28 cellular contexts compared by ENCODE assay signal in genomic region chr11:92457250-92457649, GRCh38.
DNase-seq lines count a peak whose midpoint lies in the region; ATAC-seq and TF ChIP-seq lines count a peak whose summit lies in the region.
"Had no signal": no experiment of that assay in that cellular context is flagged by ENCODE, and none has a peak within 500 bp of the region (broad histone marks: within the 10 kb centered on the region; RNA-seq: fewer than 3 reads in every experiment).

No MANE protein-coding gene starts in this region.

- ATAC-seq in GM23338: no peak
- 0 out of 3 replicates have a peak, but pooled peaks have one; percentile 50 for ATAC-seq in SK-N-SH treated with all-trans-retinoic acid at 6 μM for 48 hours
- ATAC-seq in GM19023 (IDR thresholded peaks at IDR 0.05; ENCODE audit: unreplicated experiment): no peak
- no peak for ATAC-seq in body of pancreas
- ATAC-seq: heart left ventricle, left cardiac atrium, psoas muscle, T-cell had no signal

- peaks cover 5% of the 10 kb centered on the region for H3K27me3 Mint-ChIP-seq in GM23338 (ENCODE audit: insufficient read depth, low read depth, poor library complexity)
- H3K27me3 Mint-ChIP-seq: activated naive CD8-positive, alpha-beta T cell treated with anti-CD3 and anti-CD28 coated beads, Interleukin-2, amount 10 ng/mL, durations not matched to agents 7 days and 5 days; brain; CD8-positive, alpha-beta memory T cell; stimulated activated naive CD8-positive, alpha-beta T cell treated with anti-CD3 and anti-CD28 coated beads, Interleukin-15, Interleukin-2, amounts not matched to agents 100 ng/mL and 50 ng/mL, for 24 hours; T-cell had no signal

- no peaks in the 10 kb centered on the region for H3K36me3 ChIP-seq in GM23338 (ENCODE audit: insufficient read depth)
- no peaks in the 10 kb centered on the region for H3K36me3 ChIP-seq in fibroblast of lung (ENCODE audit: control insufficient read depth, insufficient read depth, low read length)
- no peaks in the 10 kb centered on the region for H3K36me3 ChIP-seq in body of pancreas (replicated peaks in 1 of 2; ENCODE audit: insufficient read depth in 1 of 2, low read depth in 2 of 2)
- H3K36me3 ChIP-seq: heart left ventricle, thyroid gland had no signal

- H3K9me3 Mint-ChIP-seq in GM23338: no peaks in the 10 kb centered on the region
- H3K9me3 Mint-ChIP-seq: activated naive CD8-positive, alpha-beta T cell treated with anti-CD3 and anti-CD28 coated beads, Interleukin-2, amount 10 ng/mL, durations not matched to agents 7 days and 5 days; brain; endodermal cell; T-cell had no signal

- H3K9me3 ChIP-seq in fibroblast of lung (ENCODE audit: control insufficient read depth, insufficient read depth, low read depth, low read length) (no peaks in the 10 kb centered on the region), body of pancreas (no peaks in the 10 kb centered on the region)
- H3K9me3 ChIP-seq: heart left ventricle, psoas muscle, thyroid gland had no signal

- no peak for DNase-seq in GM23338 (ENCODE audit: low spot score)
- DNase-seq in fibroblast of lung (ENCODE audit: low read depth in 2 of 2): peak; percentile 60 to 65
- DNase-seq in body of pancreas: no peak
- DNase-seq in GM20000 (ENCODE audit: low spot score): no peak
- no peak for DNase-seq in AG08395 (ENCODE audit: low spot score)
- DNase-seq: activated CD4-positive, alpha-beta T cell treated with anti-CD3 and anti-CD28 coated beads, Interleukin-2, amount 50 U/mL, for 48 hours; activated CD4-positive, CD25-positive, alpha-beta regulatory T cell; activated CD8-positive, alpha-beta memory T cell treated with anti-CD3 and anti-CD28 coated beads, Interleukin-2, amount 50 U/mL, for 4 hours; activated naive CD8-positive, alpha-beta T cell treated with anti-CD3 and anti-CD28 coated beads, Interleukin-2, amount 10 ng/mL, durations not matched to agents 7 days and 5 days; CD8-positive, alpha-beta memory T cell; endodermal cell; HCEC 1CT; heart left ventricle; left cardiac atrium; mesenchymal stem cell; NCI-H1417; NCI-H2081 treated with DMSO at 0.1 percent for 48 hours; nucleus accumbens; PC-9; psoas muscle; SHP77 treated with DMSO at 0.1 percent for 48 hours; T-cell; thyroid gland had no signal

- WGBS in body of pancreas, 2 donors: 31 to 68% methylated on average over 1 of the region's 1 CpG

- no peaks in the 10 kb centered on the region for H3K36me3 Mint-ChIP-seq in GM23338 (ENCODE audit: low read depth)
- H3K36me3 Mint-ChIP-seq: activated naive CD8-positive, alpha-beta T cell treated with anti-CD3 and anti-CD28 coated beads, Interleukin-2, amount 10 ng/mL, durations not matched to agents 7 days and 5 days; brain; CD8-positive, alpha-beta memory T cell; T-cell had no signal

- H2AFZ ChIP-seq in GM23338 (no peak overlapping the region), fibroblast of lung (ENCODE audit: low read length) (no peak overlapping the region)
- H2AFZ ChIP-seq: PC-9 had no signal

- H3K27me3 ChIP-seq in GM23338 (ENCODE audit: insufficient read depth) (no peaks in the 10 kb centered on the region), fibroblast of lung (ENCODE audit: control insufficient read depth, insufficient read depth, low read length) (no peaks in the 10 kb centered on the region), body of pancreas (no peaks in the 10 kb centered on the region)
- H3K27me3 ChIP-seq: heart left ventricle, thyroid gland had no signal

- 0 out of 2 replicates have a peak overlapping the region, but pooled peaks have one; percentile 4 for H3K27ac ChIP-seq in GM23338 (ENCODE audit: low read depth)
- no peak overlapping the region for H3K27ac ChIP-seq in fibroblast of lung (ENCODE audit: insufficient read depth, low read length)
- no peak overlapping the region for H3K27ac ChIP-seq in body of pancreas
- H3K27ac ChIP-seq: heart left ventricle, PC-9, psoas muscle, thyroid gland had no signal

- peak overlapping the region; percentile 47; the same call in 1 of the 2 replicates for H3K27ac Mint-ChIP-seq in GM23338
- H3K27ac Mint-ChIP-seq: activated naive CD8-positive, alpha-beta T cell treated with anti-CD3 and anti-CD28 coated beads, Interleukin-2, amount 10 ng/mL, durations not matched to agents 7 days and 5 days; activated T-helper 2 cell treated with anti-CD3 and anti-CD28 coated beads, Interferon-gamma antibody, Interleukin-2, Interleukin-4, amounts not matched to agents 10 μg/mL and 5 μg/mL and 100 μg/mL, durations not matched to agents 14 hours and 24 hours and 36 hours; brain; CD8-positive, alpha-beta memory T cell; endodermal cell; stimulated activated naive CD8-positive, alpha-beta T cell treated with anti-CD3 and anti-CD28 coated beads, Interleukin-15, Interleukin-2, amounts not matched to agents 100 ng/mL and 50 ng/mL, for 24 hours; T-cell had no signal

- TF ChIP-seq CTCF in GM23338 (conservative IDR thresholded peaks at IDR 0.05; ENCODE audit: low read depth in 2 of 2) (no peak), fibroblast of lung (conservative IDR thresholded peaks at IDR 0.05 in 1 of 2, IDR thresholded peaks at IDR 0.05 in 1 of 2; ENCODE audit: low read depth in 1 of 2, low read length in 2 of 2) (no peak), body of pancreas (IDR thresholded peaks at IDR 0.05) (no peak), GM20000 (IDR thresholded peaks at IDR 0.05; ENCODE audit: extremely low read depth, missing control alignments) (no peak)

- H3K9me2 ChIP-seq in GM23338 (ENCODE audit: insufficient read depth): no peaks in the 10 kb centered on the region

- no peak overlapping the region for H3K9ac ChIP-seq in fibroblast of lung (ENCODE audit: insufficient read depth, low read length)

- no peak overlapping the region for H3K4me3 Mint-ChIP-seq in GM23338
- H3K4me3 Mint-ChIP-seq: activated naive CD8-positive, alpha-beta T cell treated with anti-CD3 and anti-CD28 coated beads, Interleukin-2, amount 10 ng/mL, durations not matched to agents 7 days and 5 days; brain; CD8-positive, alpha-beta memory T cell; endodermal cell; stimulated activated naive CD8-positive, alpha-beta T cell treated with anti-CD3 and anti-CD28 coated beads, Interleukin-15, Interleukin-2, amounts not matched to agents 100 ng/mL and 50 ng/mL, for 24 hours; T-cell had no signal

- no peaks in the 10 kb centered on the region for H3F3A ChIP-seq in GM23338 (replicated peaks; ENCODE audit: low read depth)

- peaks cover 4% of the 10 kb centered on the region for H4K20me1 ChIP-seq in GM23338 (replicated peaks; ENCODE audit: insufficient read depth)
- no peaks in the 10 kb centered on the region for H4K20me1 ChIP-seq in fibroblast of lung (ENCODE audit: control insufficient read depth, extremely low read depth, insufficient read depth, low read length)

- H3K4me3 ChIP-seq in GM23338: no peak overlapping the region
- H3K4me3 ChIP-seq in fibroblast of lung (replicated peaks in 1 of 4; ENCODE audit: control extremely low read depth in 1 of 4, insufficient read depth in 1 of 4, low read depth in 3 of 4, low read length in 4 of 4): no peak overlapping the region
- H3K4me3 ChIP-seq in body of pancreas: no peak overlapping the region
- H3K4me3 ChIP-seq: heart left ventricle, PC-9, psoas muscle, thyroid gland had no signal

- peaks cover 39% of the 10 kb centered on the region for H3K4me1 Mint-ChIP-seq in GM23338
- H3K4me1 Mint-ChIP-seq: activated naive CD8-positive, alpha-beta T cell treated with anti-CD3 and anti-CD28 coated beads, Interleukin-2, amount 10 ng/mL, durations not matched to agents 7 days and 5 days; CD8-positive, alpha-beta memory T cell; T-cell had no signal

- peaks cover 9% of the 10 kb centered on the region; the same call in 1 of the 2 replicates for H3K4me1 ChIP-seq in GM23338 (ENCODE audit: insufficient read depth)
- H3K4me1 ChIP-seq in fibroblast of lung (ENCODE audit: control insufficient read depth, extremely low read depth, insufficient read depth, low read length): no peaks in the 10 kb centered on the region
- no peaks in the 10 kb centered on the region for H3K4me1 ChIP-seq in body of pancreas
- H3K4me1 ChIP-seq: heart left ventricle, psoas muscle, thyroid gland had no signal

- TF ChIP-seq POLR2A in body of pancreas (IDR thresholded peaks at IDR 0.05): no peak

- intact Hi-C loops in body of pancreas (cut with DNase I): no loop called here

- H3K4me2 ChIP-seq in GM23338 (no peak overlapping the region), fibroblast of lung (ENCODE audit: extremely low read depth, insufficient read depth, low read length) (no peak overlapping the region)
- H3K4me2 ChIP-seq: PC-9 had no signal

- H3K79me2 ChIP-seq in GM23338 (replicated peaks; ENCODE audit: insufficient read depth) (peaks cover 62% of the 10 kb centered on the region), fibroblast of lung (ENCODE audit: control insufficient read depth, insufficient read depth, low read length) (no peaks in the 10 kb centered on the region)

TF ChIP-seq in GM23338, 12 proteins besides CTCF, POLR2A, EP300 and RAD21 (continues in another document):
- no peak for TF ChIP-seq ZNF114 (CRISPR knock-in tag; IDR thresholded peaks at IDR 0.05)

TF ChIP-seq in SK-N-SH treated with all-trans-retinoic acid at 6 μM for 48 hours, 23 proteins besides CTCF, POLR2A, EP300 and RAD21:
- 0 out of 2 replicates have a peak, but pooled peaks have one; percentile 44 for TF ChIP-seq ZFP3 (CRISPR knock-in tag; IDR thresholded peaks at IDR 0.05)
- TF ChIP-seq ZNF8 (CRISPR knock-in tag; IDR thresholded peaks at IDR 0.05): no peak

Comparison
In these comparisons a context has a peak if more than half of its experiments do, and no peak if none do; other contexts are left out.
1. DNase-seq: peak in fibroblast of lung (2 of 2); none in GM23338 (single experiment), body of pancreas (0 of 4), GM20000 (single experiment) and AG08395 (single experiment).